ENCODE assay signal across 1 cellular context in the genomic region with DNA sequence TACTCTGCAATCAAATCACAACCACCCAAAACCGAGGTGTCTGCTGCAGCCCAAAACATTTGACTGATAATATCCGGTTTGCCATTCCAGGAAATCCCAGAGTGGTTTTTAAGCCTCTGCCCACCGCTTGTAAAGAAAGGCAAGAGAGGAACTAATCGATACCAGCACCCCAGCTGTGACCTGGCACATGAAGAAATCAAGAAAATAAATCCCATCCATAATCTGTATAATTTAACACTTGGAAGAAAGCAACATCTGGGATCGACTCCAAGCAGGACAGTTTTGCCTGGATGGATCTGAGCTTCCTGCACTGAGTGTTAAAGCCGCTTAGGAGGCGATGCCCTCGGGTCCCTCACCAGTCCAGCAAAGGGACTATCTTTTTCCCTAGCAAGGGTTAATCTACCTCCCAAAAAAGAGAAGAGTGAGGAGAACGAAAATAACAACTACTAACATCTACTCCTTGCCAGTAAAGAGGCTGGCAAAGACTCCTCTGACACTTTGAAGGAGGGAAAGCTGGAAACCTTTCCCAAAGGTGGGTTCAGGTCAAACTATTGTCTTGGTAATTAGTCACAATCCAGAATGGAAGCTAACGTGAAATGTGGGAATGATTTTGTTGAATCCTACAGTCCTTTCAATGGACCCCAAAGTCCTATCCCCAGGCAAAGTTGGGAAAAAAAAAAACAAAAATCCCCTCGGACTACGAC.
TF ChIP-seq lines count a peak whose summit lies in the region.

No MANE protein-coding gene starts in this region.

TF ChIP-seq in IMR-90, 13 proteins besides CTCF, POLR2A, EP300 and RAD21:
- TF ChIP-seq FOS (IDR thresholded peaks at IDR 0.05; ENCODE audit: low read depth, low read length) (no peak), RFX5 (IDR thresholded peaks at IDR 0.05; ENCODE audit: low read depth, low read length) (no peak), NFE2L2 (IDR thresholded peaks at IDR 0.05; ENCODE audit: low read depth, low read length) (no peak), BHLHE40 (IDR thresholded peaks at IDR 0.05; ENCODE audit: low read depth, low read length) (no peak), MXI1 (IDR thresholded peaks at IDR 0.05; ENCODE audit: borderline replicate concordance, low read depth, low read length) (no peak), CHD1 (IDR thresholded peaks at IDR 0.05; ENCODE audit: low read depth, low read length) (no peak), CEBPB (IDR thresholded peaks at IDR 0.05; ENCODE audit: low read depth, low read length) (no peak), SMC3 (IDR thresholded peaks at IDR 0.05; ENCODE audit: low read depth, low read length) (no peak), RCOR1 (IDR thresholded peaks at IDR 0.05; ENCODE audit: insufficient replicate concordance, low read length) (no peak), MAFK (IDR thresholded peaks at IDR 0.05; ENCODE audit: low read depth, low read length) (no peak)
- TF ChIP-seq, protein P1, sequence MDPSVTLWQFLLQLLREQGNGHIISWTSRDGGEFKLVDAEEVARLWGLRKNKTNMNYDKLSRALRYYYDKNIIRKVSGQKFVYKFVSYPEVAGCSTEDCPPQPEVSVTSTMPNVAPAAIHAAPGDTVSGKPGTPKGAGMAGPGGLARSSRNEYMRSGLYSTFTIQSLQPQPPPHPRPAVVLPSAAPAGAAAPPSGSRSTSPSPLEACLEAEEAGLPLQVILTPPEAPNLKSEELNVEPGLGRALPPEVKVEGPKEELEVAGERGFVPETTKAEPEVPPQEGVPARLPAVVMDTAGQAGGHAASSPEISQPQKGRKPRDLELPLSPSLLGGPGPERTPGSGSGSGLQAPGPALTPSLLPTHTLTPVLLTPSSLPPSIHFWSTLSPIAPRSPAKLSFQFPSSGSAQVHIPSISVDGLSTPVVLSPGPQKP (IDR thresholded peaks at IDR 0.05; ENCODE audit: borderline replicate concordance, low read depth, low read length), result no peak
- TF ChIP-seq, protein P2, sequence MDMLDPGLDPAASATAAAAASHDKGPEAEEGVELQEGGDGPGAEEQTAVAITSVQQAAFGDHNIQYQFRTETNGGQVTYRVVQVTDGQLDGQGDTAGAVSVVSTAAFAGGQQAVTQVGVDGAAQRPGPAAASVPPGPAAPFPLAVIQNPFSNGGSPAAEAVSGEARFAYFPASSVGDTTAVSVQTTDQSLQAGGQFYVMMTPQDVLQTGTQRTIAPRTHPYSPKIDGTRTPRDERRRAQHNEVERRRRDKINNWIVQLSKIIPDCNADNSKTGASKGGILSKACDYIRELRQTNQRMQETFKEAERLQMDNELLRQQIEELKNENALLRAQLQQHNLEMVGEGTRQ (IDR thresholded peaks at IDR 0.05; ENCODE audit: low read depth, low read length), result no peak
